Comparison of ENCODE assay signal across 1 cellular context in genomic region chr2:85599468-85600234, GRCh38.
TF ChIP-seq lines count a peak whose summit lies in the region.

No MANE protein-coding gene starts in this region.

TF ChIP-seq in HepG2, 621 proteins besides CTCF, POLR2A, EP300 and RAD21 (continued from another document and continues in another):
- TF ChIP-seq NR2F6 (IDR thresholded peaks at IDR 0.05) (no peak), NR2F6 (CRISPR knock-in tag; IDR thresholded peaks at IDR 0.05) (no peak), HIVEP1 (CRISPR knock-in tag; IDR thresholded peaks at IDR 0.05) (no peak), NBN (conservative IDR thresholded peaks at IDR 0.05) (no peak), RNF2 (conservative IDR thresholded peaks at IDR 0.05; ENCODE audit: low read depth) (no peak), ZNF331 (CRISPR knock-in tag; IDR thresholded peaks at IDR 0.05) (0 out of 2 replicates have a peak, but pooled peaks have one; percentile 10), ZNF205 (CRISPR knock-in tag; IDR thresholded peaks at IDR 0.05) (no peak), PATZ1 (CRISPR knock-in tag; IDR thresholded peaks at IDR 0.05) (0 out of 2 replicates have a peak, but pooled peaks have one; percentile 30), IRF1 (CRISPR knock-in tag; IDR thresholded peaks at IDR 0.05; ENCODE audit: low read depth) (no peak), ZNF292 (CRISPR knock-in tag; IDR thresholded peaks at IDR 0.05; ENCODE audit: borderline replicate concordance, low read depth) (peak; percentile 25; the same call in 1 of the 2 replicates), HNRNPH1 (optimal IDR thresholded peaks at IDR 0.05; ENCODE audit: low read depth, low read length) (no peak), ATF7 (IDR thresholded peaks at IDR 0.05) (no peak), ATF7 (CRISPR knock-in tag; IDR thresholded peaks at IDR 0.05) (no peak), RCOR2 (CRISPR knock-in tag; IDR thresholded peaks at IDR 0.05) (no peak), ZNF33B (CRISPR knock-in tag; IDR thresholded peaks at IDR 0.05) (0 out of 2 replicates have a peak, but pooled peaks have one; percentile 32), ATRX (CRISPR knock-in tag; IDR thresholded peaks at IDR 0.05; ENCODE audit: borderline replicate concordance) (no peak), KLF12 (CRISPR knock-in tag; IDR thresholded peaks at IDR 0.05; ENCODE audit: borderline replicate concordance) (no peak), CCAR2 (optimal IDR thresholded peaks at IDR 0.05; ENCODE audit: low read depth, low read length) (no peak), ZMYM3 (CRISPR knock-in tag; IDR thresholded peaks at IDR 0.05) (0 out of 2 replicates have a peak, but pooled peaks have one; percentile 39), HNRNPK (IDR thresholded peaks at IDR 0.05; ENCODE audit: low read depth, low read length, poor library complexity, severe bottlenecking) (no peak), AGO2 (optimal IDR thresholded peaks at IDR 0.05; ENCODE audit: low read depth, low read length) (peak; percentile 94), NR1H2 (CRISPR knock-in tag; IDR thresholded peaks at IDR 0.05; ENCODE audit: borderline replicate concordance, low read depth) (no peak), CBX1 (IDR thresholded peaks at IDR 0.05; ENCODE audit: low read depth) (no peak), ZBTB7B (CRISPR knock-in tag; IDR thresholded peaks at IDR 0.05) (no peak), SRSF1 (optimal IDR thresholded peaks at IDR 0.05; ENCODE audit: low read depth, low read length) (peak; percentile 12), KLF16 (CRISPR knock-in tag; IDR thresholded peaks at IDR 0.05) (no peak), FOXM1 (CRISPR knock-in tag; IDR thresholded peaks at IDR 0.05) (no peak), ZNF3 (CRISPR knock-in tag; IDR thresholded peaks at IDR 0.05) (no peak), SNAPC4 (CRISPR knock-in tag; IDR thresholded peaks at IDR 0.05) (no peak), ZBTB42 (CRISPR knock-in tag; IDR thresholded peaks at IDR 0.05) (no peak), ZFYVE20 (CRISPR knock-in tag; IDR thresholded peaks at IDR 0.05; ENCODE audit: borderline replicate concordance, low read depth) (no peak), ZNF629 (CRISPR knock-in tag; conservative IDR thresholded peaks at IDR 0.05) (no peak), ZNF652 (CRISPR knock-in tag; IDR thresholded peaks at IDR 0.05; ENCODE audit: borderline replicate concordance, low read depth) (no peak), ZFP62 (CRISPR knock-in tag; IDR thresholded peaks at IDR 0.05) (no peak)
- TF ChIP-seq, protein P1, sequence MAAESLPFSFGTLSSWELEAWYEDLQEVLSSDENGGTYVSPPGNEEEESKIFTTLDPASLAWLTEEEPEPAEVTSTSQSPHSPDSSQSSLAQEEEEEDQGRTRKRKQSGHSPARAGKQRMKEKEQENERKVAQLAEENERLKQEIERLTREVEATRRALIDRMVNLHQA (CRISPR knock-in tag; IDR thresholded peaks at IDR 0.05), result no peak
- TF ChIP-seq, protein P2, sequence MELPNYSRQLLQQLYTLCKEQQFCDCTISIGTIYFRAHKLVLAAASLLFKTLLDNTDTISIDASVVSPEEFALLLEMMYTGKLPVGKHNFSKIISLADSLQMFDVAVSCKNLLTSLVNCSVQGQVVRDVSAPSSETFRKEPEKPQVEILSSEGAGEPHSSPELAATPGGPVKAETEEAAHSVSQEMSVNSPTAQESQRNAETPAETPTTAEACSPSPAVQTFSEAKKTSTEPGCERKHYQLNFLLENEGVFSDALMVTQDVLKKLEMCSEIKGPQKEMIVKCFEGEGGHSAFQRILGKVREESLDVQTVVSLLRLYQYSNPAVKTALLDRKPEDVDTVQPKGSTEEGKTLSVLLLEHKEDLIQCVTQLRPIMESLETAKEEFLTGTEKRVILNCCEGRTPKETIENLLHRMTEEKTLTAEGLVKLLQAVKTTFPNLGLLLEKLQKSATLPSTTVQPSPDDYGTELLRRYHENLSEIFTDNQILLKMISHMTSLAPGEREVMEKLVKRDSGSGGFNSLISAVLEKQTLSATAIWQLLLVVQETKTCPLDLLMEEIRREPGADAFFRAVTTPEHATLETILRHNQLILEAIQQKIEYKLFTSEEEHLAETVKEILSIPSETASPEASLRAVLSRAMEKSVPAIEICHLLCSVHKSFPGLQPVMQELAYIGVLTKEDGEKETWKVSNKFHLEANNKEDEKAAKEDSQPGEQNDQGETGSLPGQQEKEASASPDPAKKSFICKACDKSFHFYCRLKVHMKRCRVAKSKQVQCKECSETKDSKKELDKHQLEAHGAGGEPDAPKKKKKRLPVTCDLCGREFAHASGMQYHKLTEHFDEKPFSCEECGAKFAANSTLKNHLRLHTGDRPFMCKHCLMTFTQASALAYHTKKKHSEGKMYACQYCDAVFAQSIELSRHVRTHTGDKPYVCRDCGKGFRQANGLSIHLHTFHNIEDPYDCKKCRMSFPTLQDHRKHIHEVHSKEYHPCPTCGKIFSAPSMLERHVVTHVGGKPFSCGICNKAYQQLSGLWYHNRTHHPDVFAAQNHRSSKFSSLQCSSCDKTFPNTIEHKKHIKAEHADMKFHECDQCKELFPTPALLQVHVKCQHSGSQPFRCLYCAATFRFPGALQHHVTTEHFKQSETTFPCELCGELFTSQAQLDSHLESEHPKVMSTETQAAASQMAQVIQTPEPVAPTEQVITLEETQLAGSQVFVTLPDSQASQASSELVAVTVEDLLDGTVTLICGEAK (IDR thresholded peaks at IDR 0.05), result no peak
- TF ChIP-seq, protein P2 (CRISPR knock-in tag; IDR thresholded peaks at IDR 0.05), result no peak
- TF ChIP-seq, protein P3, sequence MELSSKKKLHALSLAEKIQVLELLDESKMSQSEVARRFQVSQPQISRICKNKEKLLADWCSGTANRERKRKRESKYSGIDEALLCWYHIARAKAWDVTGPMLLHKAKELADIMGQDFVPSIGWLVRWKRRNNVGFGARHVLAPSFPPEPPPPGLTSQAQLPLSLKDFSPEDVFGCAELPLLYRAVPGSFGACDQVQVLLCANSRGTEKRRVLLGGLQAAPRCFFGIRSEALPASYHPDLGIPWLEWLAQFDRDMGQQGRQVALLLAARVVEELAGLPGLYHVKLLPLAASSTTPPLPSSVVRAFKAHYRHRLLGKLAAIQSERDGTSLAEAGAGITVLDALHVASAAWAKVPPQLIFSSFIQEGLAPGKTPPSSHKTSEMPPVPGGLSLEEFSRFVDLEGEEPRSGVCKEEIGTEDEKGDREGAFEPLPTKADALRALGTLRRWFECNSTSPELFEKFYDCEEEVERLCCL (CRISPR knock-in tag; IDR thresholded peaks at IDR 0.05; ENCODE audit: borderline replicate concordance), result no peak
- TF ChIP-seq, protein P4, sequence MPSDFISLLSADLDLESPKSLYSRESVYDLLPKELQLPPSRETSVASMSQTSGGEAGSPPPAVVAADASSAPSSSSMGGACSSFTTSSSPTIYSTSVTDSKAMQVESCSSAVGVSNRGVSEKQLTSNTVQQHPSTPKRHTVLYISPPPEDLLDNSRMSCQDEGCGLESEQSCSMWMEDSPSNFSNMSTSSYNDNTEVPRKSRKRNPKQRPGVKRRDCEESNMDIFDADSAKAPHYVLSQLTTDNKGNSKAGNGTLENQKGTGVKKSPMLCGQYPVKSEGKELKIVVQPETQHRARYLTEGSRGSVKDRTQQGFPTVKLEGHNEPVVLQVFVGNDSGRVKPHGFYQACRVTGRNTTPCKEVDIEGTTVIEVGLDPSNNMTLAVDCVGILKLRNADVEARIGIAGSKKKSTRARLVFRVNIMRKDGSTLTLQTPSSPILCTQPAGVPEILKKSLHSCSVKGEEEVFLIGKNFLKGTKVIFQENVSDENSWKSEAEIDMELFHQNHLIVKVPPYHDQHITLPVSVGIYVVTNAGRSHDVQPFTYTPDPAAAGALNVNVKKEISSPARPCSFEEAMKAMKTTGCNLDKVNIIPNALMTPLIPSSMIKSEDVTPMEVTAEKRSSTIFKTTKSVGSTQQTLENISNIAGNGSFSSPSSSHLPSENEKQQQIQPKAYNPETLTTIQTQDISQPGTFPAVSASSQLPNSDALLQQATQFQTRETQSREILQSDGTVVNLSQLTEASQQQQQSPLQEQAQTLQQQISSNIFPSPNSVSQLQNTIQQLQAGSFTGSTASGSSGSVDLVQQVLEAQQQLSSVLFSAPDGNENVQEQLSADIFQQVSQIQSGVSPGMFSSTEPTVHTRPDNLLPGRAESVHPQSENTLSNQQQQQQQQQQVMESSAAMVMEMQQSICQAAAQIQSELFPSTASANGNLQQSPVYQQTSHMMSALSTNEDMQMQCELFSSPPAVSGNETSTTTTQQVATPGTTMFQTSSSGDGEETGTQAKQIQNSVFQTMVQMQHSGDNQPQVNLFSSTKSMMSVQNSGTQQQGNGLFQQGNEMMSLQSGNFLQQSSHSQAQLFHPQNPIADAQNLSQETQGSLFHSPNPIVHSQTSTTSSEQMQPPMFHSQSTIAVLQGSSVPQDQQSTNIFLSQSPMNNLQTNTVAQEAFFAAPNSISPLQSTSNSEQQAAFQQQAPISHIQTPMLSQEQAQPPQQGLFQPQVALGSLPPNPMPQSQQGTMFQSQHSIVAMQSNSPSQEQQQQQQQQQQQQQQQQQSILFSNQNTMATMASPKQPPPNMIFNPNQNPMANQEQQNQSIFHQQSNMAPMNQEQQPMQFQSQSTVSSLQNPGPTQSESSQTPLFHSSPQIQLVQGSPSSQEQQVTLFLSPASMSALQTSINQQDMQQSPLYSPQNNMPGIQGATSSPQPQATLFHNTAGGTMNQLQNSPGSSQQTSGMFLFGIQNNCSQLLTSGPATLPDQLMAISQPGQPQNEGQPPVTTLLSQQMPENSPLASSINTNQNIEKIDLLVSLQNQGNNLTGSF (CRISPR knock-in tag; IDR thresholded peaks at IDR 0.05), result no peak
